ENCODE assay signal across 14 cellular contexts in the genomic region with DNA sequence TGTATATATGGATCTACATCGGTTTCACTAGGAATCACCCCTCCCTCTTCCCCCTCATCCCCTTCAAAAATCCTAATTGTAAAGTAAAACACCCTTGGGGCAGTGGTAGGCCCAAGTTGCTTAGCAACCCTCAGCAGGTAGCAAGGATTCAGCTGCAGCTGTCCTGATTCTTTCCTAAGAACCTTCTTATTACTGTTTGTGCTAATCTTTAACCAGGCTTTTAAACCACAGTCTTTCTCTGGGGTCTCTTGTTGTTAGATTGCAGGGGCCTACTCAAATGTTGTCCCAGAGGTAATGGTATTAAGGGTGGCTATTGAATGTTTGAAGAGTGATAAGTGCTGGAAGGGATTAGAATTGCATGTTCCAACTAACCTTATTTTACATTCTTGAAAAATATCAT. TPM values are rescaled to one million over a fixed set of nuclear protein-coding genes. Genes with fewer than 3 reads are reported as not detected.
DNase-seq lines count a peak whose midpoint lies in the region; ATAC-seq, FAIRE-seq and TF ChIP-seq lines count a peak whose summit lies in the region.
"Had no signal": no experiment of that assay in that cellular context is flagged by ENCODE, and none has a peak within 500 bp of the region (broad histone marks: within the 10 kb centered on the region; RNA-seq: fewer than 3 reads in every experiment).

No MANE protein-coding gene starts in this region.

- no peak overlapping the region for H3K9ac ChIP-seq in HUES48 (ENCODE audit: low read depth, low read length)
- no peak overlapping the region for H3K9ac ChIP-seq in kidney (ENCODE audit: low read length in 2 of 2)
- H3K9ac ChIP-seq: parathyroid adenoma had no signal

- H3K4me3 Mint-ChIP-seq in progenitor cell of endocrine pancreas (ENCODE audit: low read depth), result no peak overlapping the region

- peaks cover 10% of the 10 kb centered on the region for H3K9me3 Mint-ChIP-seq in progenitor cell of endocrine pancreas (ENCODE audit: low read depth)

- ATAC-seq in HG02571 (IDR thresholded peaks at IDR 0.05; ENCODE audit: unreplicated experiment), result no peak

- H3K27me3 ChIP-seq in HUES48 (ENCODE audit: control insufficient read depth, insufficient read depth, low read length), result no peaks in the 10 kb centered on the region
- H3K27me3 ChIP-seq: MG63 had no signal

- H3K4me1 ChIP-seq in HUES48 (ENCODE audit: control insufficient read depth, insufficient read depth, low read length) (peaks cover 51% of the 10 kb centered on the region), kidney (ENCODE audit: control insufficient read depth in 1 of 2, insufficient read depth in 1 of 2, low read depth in 1 of 2, low read length in 2 of 2) (no peaks in the 10 kb centered on the region)
- H3K4me1 ChIP-seq: parathyroid adenoma had no signal

- H3K27ac Mint-ChIP-seq in progenitor cell of endocrine pancreas, result peak overlapping the region; percentile 95

- no peak for FAIRE-seq in kidney (lab: Jason Lieb, UNC)

- intact Hi-C loops in kidney (cut with DNase I), result no loop called here

- H3K4me3 ChIP-seq in HUES48 (ENCODE audit: low read depth, low read length) (peak overlapping the region; percentile 39), kidney (ENCODE audit: low read length in 2 of 2) (no peak overlapping the region)
- H3K4me3 ChIP-seq: MG63 had no signal

- H3K36me3 Mint-ChIP-seq in progenitor cell of endocrine pancreas (ENCODE audit: insufficient read depth), result peaks cover 5% of the 10 kb centered on the region

- peaks cover 56% of the 10 kb centered on the region for H3K4me1 Mint-ChIP-seq in progenitor cell of endocrine pancreas (ENCODE audit: low read depth)

- TF ChIP-seq CTCF in progenitor cell of endocrine pancreas (IDR thresholded peaks at IDR 0.05; ENCODE audit: unreplicated experiment), result no peak
- no peak for TF ChIP-seq CTCF in kidney (IDR thresholded peaks at IDR 0.05; ENCODE audit: borderline replicate concordance, extremely low read depth, insufficient read depth)

- H3K36me3 ChIP-seq in HUES48 (ENCODE audit: control insufficient read depth, insufficient read depth, low read length) (no peaks in the 10 kb centered on the region), kidney (ENCODE audit: control insufficient read depth in 1 of 2, insufficient read depth in 2 of 2, low read length in 2 of 2) (no peaks in the 10 kb centered on the region)
- H3K36me3 ChIP-seq: MG63 had no signal

- peak overlapping the region; percentile 87 for H3K27ac ChIP-seq in HUES48 (ENCODE audit: low read depth, low read length)
- no peak overlapping the region for H3K27ac ChIP-seq in kidney (ENCODE audit: low read depth in 2 of 2, low read length in 2 of 2)
- H3K27ac ChIP-seq: parathyroid adenoma had no signal

- no peaks in the 10 kb centered on the region for H3K9me3 ChIP-seq in HUES48 (ENCODE audit: control insufficient read depth, insufficient read depth, low read length)
- no peaks in the 10 kb centered on the region for H3K9me3 ChIP-seq in kidney (ENCODE audit: control insufficient read depth in 1 of 2, low read length in 2 of 2)
- H3K9me3 ChIP-seq: MG63 had no signal

- peak; percentile 82 for DNase-seq in NCI-H345 (lab: John Stamatoyannopoulos, UW)
- DNase-seq in ecto neural progenitor cell (ENCODE audit: low spot score), result peak; percentile 81
- DNase-seq in progenitor cell of endocrine pancreas (ENCODE audit: low spot score, unreplicated experiment), result no peak
- DNase-seq in mesenteric fat pad (ENCODE audit: low spot score), result no peak
- no peak for DNase-seq in kidney
- no peak for DNase-seq in T-helper 9 cell
- DNase-seq: activated CD4-positive, alpha-beta T cell treated with anti-CD3 and anti-CD28 coated beads for 1 hour; activated naive CD4-positive, alpha-beta T cell treated with Interleukin-2 at 50 U/mL for 16 hours; effector CD4-positive, alpha-beta T cell; MG63 had no signal

- H3K27me3 Mint-ChIP-seq in progenitor cell of endocrine pancreas, result no peaks in the 10 kb centered on the region

RNA-seq across cellular contexts. Expression of a gene that starts 46.4 kb away (rescaled TPM):
- total RNA-seq in progenitor cell of endocrine pancreas (not detected in 2 replicates), mesenteric fat pad (0.58 TPM), kidney (not detected)
- not detected for polyA plus RNA-seq in kidney (ENCODE audit: insufficient read depth, low read depth, low replicate concordance)
- total RNA-seq: urinary bladder had no signal
- polyA plus RNA-seq: urinary bladder had no signal

Comparison
In these comparisons a context has a peak if more than half of its experiments do, and no peak if none do; other contexts are left out.
1. DNase-seq: peak in NCI-H345 (single experiment) and ecto neural progenitor cell (single experiment); none in progenitor cell of endocrine pancreas (single experiment), mesenteric fat pad (single experiment), kidney (single experiment) and T-helper 9 cell (single experiment).